In genomic region chr11:126359431-126360048, GRCh38 we compare ENCODE assay signal across 9 cellular contexts. TPM values are rescaled to one million over a fixed set of nuclear protein-coding genes. Genes with fewer than 3 reads are reported as not detected.
DNase-seq lines count a peak whose midpoint lies in the region; ATAC-seq, FAIRE-seq and TF ChIP-seq lines count a peak whose summit lies in the region.
"Had no signal": no experiment of that assay in that cellular context is flagged by ENCODE, and none has a peak within 500 bp of the region (broad histone marks: within the 10 kb centered on the region; RNA-seq: fewer than 3 reads in every experiment).

No MANE protein-coding gene starts in this region.

- intact Hi-C loops in esophagus squamous epithelium (cut with DNase I) = no loop called here

- H2AK5ac ChIP-seq in neuronal stem cell (ENCODE audit: low read depth, low read length) = peak overlapping the region; percentile 53

- TF ChIP-seq POLR2A in esophagus squamous epithelium (IDR thresholded peaks at IDR 0.05) = no peak

- H2BK5ac ChIP-seq in neuronal stem cell (ENCODE audit: low read length) = no peak overlapping the region

- no peak overlapping the region for H3K9ac ChIP-seq in neuronal stem cell (ENCODE audit: low read depth, low read length, poor library complexity)

- H3K9me3 ChIP-seq in esophagus squamous epithelium = no peaks in the 10 kb centered on the region
- no peaks in the 10 kb centered on the region for H3K9me3 ChIP-seq in neuronal stem cell (replicated peaks in 1 of 2; ENCODE audit: control insufficient read depth in 2 of 2, insufficient read depth in 1 of 2, low read depth in 1 of 2, low read length in 2 of 2)

- no peak for FAIRE-seq in GM19239 (lab: Jason Lieb, UNC)

- H3K4me2 ChIP-seq in neuronal stem cell (ENCODE audit: insufficient read depth, low read length, poor library complexity, severe bottlenecking) = no peak overlapping the region

- peaks cover 0 to 50% (median 0%) of the 10 kb centered on the region in 4 donors for H3K27me3 ChIP-seq in esophagus squamous epithelium
- no peaks in the 10 kb centered on the region for H3K27me3 ChIP-seq in neuronal stem cell (ENCODE audit: control insufficient read depth in 3 of 3, insufficient read depth in 3 of 3, low read depth in 1 of 3, low read length in 3 of 3)

- peak overlapping the region; percentile 90 for H3K23ac ChIP-seq in neuronal stem cell (ENCODE audit: low read depth, low read length, poor library complexity)

- H3K36me3 ChIP-seq in esophagus squamous epithelium (no peaks in the 10 kb centered on the region), neuronal stem cell (replicated peaks in 1 of 2; ENCODE audit: control insufficient read depth in 2 of 2, insufficient read depth in 2 of 2, low read length in 2 of 2) (no peaks in the 10 kb centered on the region)

- H2BK120ac ChIP-seq in neuronal stem cell (ENCODE audit: low read depth, low read length) = peak overlapping the region; percentile 56

- H4K91ac ChIP-seq in neuronal stem cell (ENCODE audit: low read depth, low read length, poor library complexity) = no peak overlapping the region

- H3K4me1 ChIP-seq in esophagus squamous epithelium (peaks cover 27 to 86% (median 40%) of the 10 kb centered on the region in 3 donors), neuronal stem cell (ENCODE audit: control insufficient read depth in 2 of 2, insufficient read depth in 1 of 2, low read depth in 1 of 2, low read length in 2 of 2) (peaks cover 12 to 26% of the 10 kb centered on the region in 2 donors)

- H3K27ac ChIP-seq in esophagus squamous epithelium (peak overlapping the region; percentile 23 to 88 (median 84)), neuronal stem cell (replicated peaks; ENCODE audit: low read length) (no peak overlapping the region)

- 27 to 28% methylated on average over 11 to 15 of the region's 16 CpGs for WGBS in esophagus squamous epithelium, 2 donors
- WGBS in neuronal stem cell (ENCODE audit: extremely low coverage in 2 of 2, insufficient read length in 2 of 2, insufficient replicate concordance in 1 of 2), 2 donors = no CpG with 5 or more reads among the region's 16 CpGs

- H3K14ac ChIP-seq in neuronal stem cell (ENCODE audit: low read length) = no peak overlapping the region

- DNase-seq in AG10803 (ENCODE audit: low read depth) = peak; percentile 88
- peak; percentile 99 for DNase-seq in NCI-H69 (lab: John Stamatoyannopoulos, UW)
- no peak for DNase-seq in esophagus squamous epithelium (lab: John Stamatoyannopoulos, UW)
- no peak for DNase-seq in neuronal stem cell (ENCODE audit: low spot score)
- DNase-seq in GM19239 (ENCODE audit: insufficient read length, low spot score) = no peak
- no peak for DNase-seq in DMS153 (lab: John Stamatoyannopoulos, UW)
- DNase-seq: T-cell had no signal

- H3K4me3 ChIP-seq in AG10803 (ENCODE audit: low read length) = peak overlapping the region; percentile 30
- peak overlapping the region in 1 of 4 donors; percentile 37 for H3K4me3 ChIP-seq in esophagus squamous epithelium
- no peak overlapping the region for H3K4me3 ChIP-seq in neuronal stem cell (ENCODE audit: low read length in 2 of 2)

- H2BK15ac ChIP-seq in neuronal stem cell (ENCODE audit: low read length) = no peak overlapping the region

- no peak overlapping the region for H4K8ac ChIP-seq in neuronal stem cell (ENCODE audit: low read depth, low read length)

- H2AFZ ChIP-seq in neuronal stem cell (ENCODE audit: low read length) = no peak overlapping the region

- ATAC-seq in GM21737 (IDR thresholded peaks at IDR 0.05; ENCODE audit: unreplicated experiment) (no peak), HG02759 (IDR thresholded peaks at IDR 0.05; ENCODE audit: unreplicated experiment) (no peak)
- ATAC-seq: T-cell had no signal

- TF ChIP-seq CTCF in AG10803 (conservative IDR thresholded peaks at IDR 0.05; ENCODE audit: low read length) (peak; percentile 51), esophagus squamous epithelium (IDR thresholded peaks at IDR 0.05) (no peak)

- no peak overlapping the region for H2BK12ac ChIP-seq in neuronal stem cell (ENCODE audit: low read length)

- H3K79me1 ChIP-seq in neuronal stem cell (ENCODE audit: low read depth, low read length) = peaks cover 13% of the 10 kb centered on the region

- peak overlapping the region; percentile 65 for H3K18ac ChIP-seq in neuronal stem cell (ENCODE audit: low read length)

- no peak overlapping the region for H3K4ac ChIP-seq in neuronal stem cell (ENCODE audit: low read length)

RNA-seq across cellular contexts. Expression of gene ST3GAL4, which starts 4.1 kb away (rescaled TPM):
- 100 to 1,000 TPM in 1 of 4 donors, 10 to 100 TPM in 3; 31.0 to 110 (median 51.2) TPM for total RNA-seq in esophagus squamous epithelium
- 12.7 TPM for polyA plus RNA-seq in neuronal stem cell (2013, experiment 1 of 2)
- 11.2 TPM for polyA plus RNA-seq in neuronal stem cell (2013, experiment 2 of 2)

RNA-seq across cellular contexts. Expression of gene DCPS, which starts 55.7 kb away (rescaled TPM):
- 10 to 100 TPM; 12.0 to 25.7 (median 14.9) TPM for total RNA-seq in esophagus squamous epithelium
- polyA plus RNA-seq in neuronal stem cell (2013, experiment 1 of 2) = 21.3 TPM
- polyA plus RNA-seq in neuronal stem cell (2013, experiment 2 of 2) = 21.8 TPM

Comparison
In these comparisons a context has a peak if more than half of its experiments do, and no peak if none do; other contexts are left out.
1. DNase-seq: peak in AG10803 (single experiment) and NCI-H69 (single experiment); none in esophagus squamous epithelium (single experiment), neuronal stem cell (single experiment), GM19239 (single experiment) and DMS153 (single experiment).